22 cellular contexts compared by ENCODE assay signal in the genomic region with DNA sequence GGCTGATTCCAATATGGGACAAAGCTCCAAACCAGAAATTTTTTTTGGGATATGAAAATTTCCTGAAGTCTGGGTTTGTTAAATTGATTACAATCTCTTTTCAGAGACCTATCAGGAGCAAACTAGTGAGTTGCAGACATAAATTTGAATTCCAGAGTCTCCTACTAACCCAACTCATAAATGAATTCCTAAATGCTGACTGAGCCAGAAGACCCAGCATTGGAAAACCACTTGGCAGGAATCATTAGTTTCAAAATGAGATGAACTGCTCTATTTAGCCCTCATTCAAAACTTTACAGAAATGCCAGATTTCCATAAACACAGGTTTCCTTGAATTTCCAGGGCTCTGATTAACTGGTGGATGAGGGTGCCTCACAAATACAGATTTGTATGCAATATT.
DNase-seq lines count a peak whose midpoint lies in the region; ATAC-seq and TF ChIP-seq lines count a peak whose summit lies in the region.
"Had no signal": no experiment of that assay in that cellular context is flagged by ENCODE, and none has a peak within 500 bp of the region (broad histone marks: within the 10 kb centered on the region; RNA-seq: fewer than 3 reads in every experiment).

No MANE protein-coding gene starts in this region.

- no peaks in the 10 kb centered on the region for H3K79me1 ChIP-seq in mesenchymal stem cell (replicated peaks; ENCODE audit: low read length, poor library complexity, severe bottlenecking)

- no peak overlapping the region for H3K14ac ChIP-seq in mesenchymal stem cell (ENCODE audit: low read length in 2 of 2)

- TF ChIP-seq CTCF in type B pancreatic cell (conservative IDR thresholded peaks at IDR 0.05): no peak

- no peak overlapping the region for H3K4me3 ChIP-seq in mesenchymal stem cell (ENCODE audit: insufficient read depth in 1 of 2, low read depth in 1 of 2, low read length in 2 of 2)
- H3K4me3 ChIP-seq: dorsolateral prefrontal cortex, esophagus squamous epithelium, left ventricle myocardium inferior, upper lobe of left lung had no signal

- H3K36me3 ChIP-seq in mesenchymal stem cell (ENCODE audit: control insufficient read depth in 1 of 2, insufficient read depth in 2 of 2, low read depth in 1 of 2, low read length in 2 of 2): no peaks in the 10 kb centered on the region
- H3K36me3 ChIP-seq: esophagus squamous epithelium, left ventricle myocardium inferior, upper lobe of left lung had no signal

- H2BK12ac ChIP-seq in mesenchymal stem cell (ENCODE audit: low read length in 2 of 2): peak overlapping the region; percentile 93 to 94

- no peak overlapping the region for H3K4me2 ChIP-seq in mesenchymal stem cell (ENCODE audit: low read length, poor library complexity, severe bottlenecking)

- no peak for ATAC-seq in HG02938 (IDR thresholded peaks at IDR 0.05; ENCODE audit: unreplicated experiment)
- no peak for ATAC-seq in HG02870 (IDR thresholded peaks at IDR 0.05; ENCODE audit: unreplicated experiment)
- ATAC-seq: stimulated activated effector memory CD8-positive, alpha-beta T cell treated with anti-CD3 and anti-CD28 coated beads, Interleukin-12 subunit alpha, Interleukin-12 subunit beta, amount 100 ng/mL, for 72 hours had no signal

- no peak overlapping the region for H3K9ac ChIP-seq in mesenchymal stem cell (ENCODE audit: low read length)

- H3K27ac ChIP-seq in mesenchymal stem cell (ENCODE audit: low read length, poor library complexity, severe bottlenecking): peak overlapping the region; percentile 88
- H3K27ac ChIP-seq: dorsolateral prefrontal cortex had no signal

- H3K27me3 ChIP-seq in mesenchymal stem cell (ENCODE audit: control insufficient read depth in 1 of 2, insufficient read depth in 1 of 2, low read length in 2 of 2): peaks cover 0 to 5% of the 10 kb centered on the region in 2 experiments
- H3K27me3 ChIP-seq: esophagus squamous epithelium, upper lobe of left lung had no signal

- peak overlapping the region in 1 of 2 experiments; percentile 77 for H3K18ac ChIP-seq in mesenchymal stem cell (ENCODE audit: low read depth in 1 of 2, low read length in 2 of 2)

- peaks cover 35% of the 10 kb centered on the region for H3K27me3 Mint-ChIP-seq in type B pancreatic cell
- H3K27me3 Mint-ChIP-seq: brain had no signal

- H3K36me3 Mint-ChIP-seq in type B pancreatic cell: no peaks in the 10 kb centered on the region
- H3K36me3 Mint-ChIP-seq: brain; stimulated activated effector memory CD8-positive, alpha-beta T cell treated with anti-CD3 and anti-CD28 coated beads, Interleukin-12 subunit alpha, Interleukin-12 subunit beta, amount 100 ng/mL, for 72 hours had no signal

- no peak overlapping the region for H3K23ac ChIP-seq in mesenchymal stem cell (ENCODE audit: low read length in 2 of 2)

- no peak overlapping the region for H4K91ac ChIP-seq in mesenchymal stem cell (ENCODE audit: low read length)

- no peak overlapping the region for H2BK120ac ChIP-seq in mesenchymal stem cell (ENCODE audit: low read depth, low read length)

- H2AK5ac ChIP-seq in mesenchymal stem cell (ENCODE audit: low read length, severe bottlenecking): peak overlapping the region; percentile 43

- no peak overlapping the region for H2AFZ ChIP-seq in mesenchymal stem cell (ENCODE audit: low read depth, low read length)

- H3K4me3 Mint-ChIP-seq in type B pancreatic cell: no peak overlapping the region
- H3K4me3 Mint-ChIP-seq: brain; stimulated activated effector memory CD8-positive, alpha-beta T cell treated with anti-CD3 and anti-CD28 coated beads, Interleukin-12 subunit alpha, Interleukin-12 subunit beta, amount 100 ng/mL, for 72 hours; T-helper 2 cell treated with Interferon-gamma antibody and Interleukin-4, amounts not matched to agents 5 μg/mL and 100 μg/mL, for 36 hours had no signal

- H3K9me3 ChIP-seq in mesenchymal stem cell (ENCODE audit: control insufficient read depth, low read length): no peaks in the 10 kb centered on the region
- H3K9me3 ChIP-seq: esophagus squamous epithelium, upper lobe of left lung had no signal

- H3K4me1 Mint-ChIP-seq in type B pancreatic cell (ENCODE audit: unreplicated experiment): no peaks in the 10 kb centered on the region
- H3K4me1 Mint-ChIP-seq: brain; stimulated activated effector memory CD8-positive, alpha-beta T cell treated with anti-CD3 and anti-CD28 coated beads, Interleukin-12 subunit alpha, Interleukin-12 subunit beta, amount 100 ng/mL, for 72 hours had no signal

- peaks cover 5% of the 10 kb centered on the region for H3K4me1 ChIP-seq in mesenchymal stem cell (ENCODE audit: control insufficient read depth, insufficient read depth, low read depth, low read length)

- H3K27ac Mint-ChIP-seq in type B pancreatic cell: no peak overlapping the region
- H3K27ac Mint-ChIP-seq: brain; stimulated activated effector memory CD8-positive, alpha-beta T cell treated with anti-CD3 and anti-CD28 coated beads, Interleukin-12 subunit alpha, Interleukin-12 subunit beta, amount 100 ng/mL, for 72 hours; T-helper 2 cell treated with Interferon-gamma antibody and Interleukin-4, amounts not matched to agents 5 μg/mL and 100 μg/mL, for 36 hours had no signal

- H3K9me3 Mint-ChIP-seq in type B pancreatic cell: peaks cover 4% of the 10 kb centered on the region

- peak; percentile 76 for DNase-seq in A172 (ENCODE audit: low spot score)
- DNase-seq in HCEC 1CT: peak; percentile 84
- peak; percentile 69 for DNase-seq in astrocyte of the hippocampus (ENCODE audit: low read depth, low spot score)
- peak; percentile 60 for DNase-seq in mesenchymal stem cell
- DNase-seq in DMS79 treated with DMSO at 0.1 percent for 48 hours (lab: John Stamatoyannopoulos, UW): no peak
- DNase-seq in type B pancreatic cell (ENCODE audit: extremely low spot score, unreplicated experiment): no peak
- DNase-seq: 8988T; activated CD8-positive, alpha-beta memory T cell treated with anti-CD3 and anti-CD28 coated beads, Interleukin-2, amount 50 U/mL, for 4 hours; activated naive CD4-positive, alpha-beta T cell; dorsolateral prefrontal cortex; esophagus squamous epithelium; H7; Karpas-422; left ventricle myocardium inferior; NCI-H1436; SIG-M5; upper lobe of left lung had no signal

- H4K8ac ChIP-seq in mesenchymal stem cell (ENCODE audit: low read length): no peak overlapping the region

- H3K4ac ChIP-seq in mesenchymal stem cell (ENCODE audit: low read depth in 1 of 2, low read length in 2 of 2): peak overlapping the region in 1 of 2 experiments; percentile 88

- no peak overlapping the region for H2BK15ac ChIP-seq in mesenchymal stem cell (ENCODE audit: low read depth, poor library complexity, severe bottlenecking)

- no peak overlapping the region for H2BK5ac ChIP-seq in mesenchymal stem cell (ENCODE audit: low read depth, low read length, poor library complexity, severe bottlenecking)

Comparison
In these comparisons a context has a peak if more than half of its experiments do, and no peak if none do; other contexts are left out.
1. DNase-seq: peak in A172 (single experiment), HCEC 1CT (single experiment), astrocyte of the hippocampus (single experiment) and mesenchymal stem cell (single experiment); none in DMS79 treated with DMSO at 0.1 percent for 48 hours (single experiment) and type B pancreatic cell (single experiment).